3 cellular contexts compared by ENCODE assay signal in the genomic region with DNA sequence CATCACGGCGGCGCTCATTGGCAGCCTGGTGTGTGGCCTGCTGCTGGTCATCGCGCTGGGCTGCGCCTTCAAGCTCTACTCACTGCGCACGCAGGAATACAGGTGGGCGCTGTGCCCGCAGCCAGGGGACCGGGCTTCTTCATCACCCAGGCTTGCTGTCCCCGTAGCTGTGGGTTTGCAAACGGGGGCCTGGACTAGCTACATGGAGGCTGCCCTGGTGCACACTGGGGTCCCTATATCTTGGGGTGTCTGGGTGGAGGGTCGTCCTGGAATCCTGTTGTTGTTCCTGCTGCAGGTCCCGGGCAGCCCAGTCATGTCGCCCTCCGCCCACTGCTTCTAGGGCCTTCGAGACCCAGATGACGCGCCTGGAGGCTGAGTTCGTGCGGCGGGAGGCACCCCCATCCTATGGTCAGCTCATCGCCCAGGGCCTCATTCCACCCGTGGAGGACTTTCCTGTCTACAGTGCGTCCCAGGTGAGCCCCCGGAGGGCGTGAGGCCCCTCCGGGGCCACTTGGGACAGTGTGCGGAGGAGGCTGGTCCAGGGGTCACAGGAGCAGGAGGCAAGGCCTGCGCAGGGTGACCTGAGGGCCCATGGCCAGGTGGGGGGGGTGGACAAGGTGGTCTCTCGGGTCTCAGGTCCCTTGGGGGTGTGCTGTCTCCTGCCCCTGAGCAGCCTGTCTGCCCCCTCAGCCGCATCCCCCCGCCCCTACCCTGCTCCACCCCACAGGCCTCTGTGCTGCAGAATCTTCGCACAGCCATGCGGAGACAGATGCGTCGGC.
TF ChIP-seq lines count a peak whose summit lies in the region.

No MANE protein-coding gene starts in this region.

TF ChIP-seq in SK-N-SH, 30 proteins besides CTCF, POLR2A, EP300 and RAD21:
- TF ChIP-seq MEF2A (IDR thresholded peaks at IDR 0.05; ENCODE audit: borderline replicate concordance, low read depth) (no peak), SIN3A (IDR thresholded peaks at IDR 0.05; ENCODE audit: borderline replicate concordance, low read depth, low read length) (no peak)

TF ChIP-seq in SK-N-SH treated with all-trans-retinoic acid at 6 μM for 48 hours, 23 proteins besides CTCF, POLR2A, EP300 and RAD21:
- TF ChIP-seq ISL1 (CRISPR knock-in tag; IDR thresholded peaks at IDR 0.05) (no peak), TOX (CRISPR knock-in tag; IDR thresholded peaks at IDR 0.05; ENCODE audit: borderline replicate concordance) (no peak), CSDC2 (CRISPR knock-in tag; IDR thresholded peaks at IDR 0.05) (no peak), BACH2 (CRISPR knock-in tag; IDR thresholded peaks at IDR 0.05; ENCODE audit: borderline replicate concordance) (no peak), ZFP30 (CRISPR knock-in tag; IDR thresholded peaks at IDR 0.05) (no peak), GLIS3 (CRISPR knock-in tag; IDR thresholded peaks at IDR 0.05) (no peak)
TF ChIP-seq in SK-N-SH treated with all-trans-retinoic acid at 6 μM for 48 hours: peak in this region for 0.

TF ChIP-seq in IMR-90, 13 proteins besides CTCF, POLR2A, EP300 and RAD21:
- TF ChIP-seq MAZ (IDR thresholded peaks at IDR 0.05; ENCODE audit: borderline replicate concordance, low read depth, low read length) (no peak), MAFK (IDR thresholded peaks at IDR 0.05; ENCODE audit: low read depth, low read length) (no peak), BHLHE40 (IDR thresholded peaks at IDR 0.05; ENCODE audit: low read depth, low read length) (no peak), SMC3 (IDR thresholded peaks at IDR 0.05; ENCODE audit: low read depth, low read length) (no peak), FOS (IDR thresholded peaks at IDR 0.05; ENCODE audit: low read depth, low read length) (no peak), RCOR1 (IDR thresholded peaks at IDR 0.05; ENCODE audit: insufficient replicate concordance, low read length) (no peak), CHD1 (IDR thresholded peaks at IDR 0.05; ENCODE audit: low read depth, low read length) (no peak), RFX5 (IDR thresholded peaks at IDR 0.05; ENCODE audit: low read depth, low read length) (no peak), NFE2L2 (IDR thresholded peaks at IDR 0.05; ENCODE audit: low read depth, low read length) (no peak), CEBPB (IDR thresholded peaks at IDR 0.05; ENCODE audit: low read depth, low read length) (no peak), MXI1 (IDR thresholded peaks at IDR 0.05; ENCODE audit: borderline replicate concordance, low read depth, low read length) (no peak)
- TF ChIP-seq, protein P1, sequence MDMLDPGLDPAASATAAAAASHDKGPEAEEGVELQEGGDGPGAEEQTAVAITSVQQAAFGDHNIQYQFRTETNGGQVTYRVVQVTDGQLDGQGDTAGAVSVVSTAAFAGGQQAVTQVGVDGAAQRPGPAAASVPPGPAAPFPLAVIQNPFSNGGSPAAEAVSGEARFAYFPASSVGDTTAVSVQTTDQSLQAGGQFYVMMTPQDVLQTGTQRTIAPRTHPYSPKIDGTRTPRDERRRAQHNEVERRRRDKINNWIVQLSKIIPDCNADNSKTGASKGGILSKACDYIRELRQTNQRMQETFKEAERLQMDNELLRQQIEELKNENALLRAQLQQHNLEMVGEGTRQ (IDR thresholded peaks at IDR 0.05; ENCODE audit: low read depth, low read length): no peak
- TF ChIP-seq, protein P2, sequence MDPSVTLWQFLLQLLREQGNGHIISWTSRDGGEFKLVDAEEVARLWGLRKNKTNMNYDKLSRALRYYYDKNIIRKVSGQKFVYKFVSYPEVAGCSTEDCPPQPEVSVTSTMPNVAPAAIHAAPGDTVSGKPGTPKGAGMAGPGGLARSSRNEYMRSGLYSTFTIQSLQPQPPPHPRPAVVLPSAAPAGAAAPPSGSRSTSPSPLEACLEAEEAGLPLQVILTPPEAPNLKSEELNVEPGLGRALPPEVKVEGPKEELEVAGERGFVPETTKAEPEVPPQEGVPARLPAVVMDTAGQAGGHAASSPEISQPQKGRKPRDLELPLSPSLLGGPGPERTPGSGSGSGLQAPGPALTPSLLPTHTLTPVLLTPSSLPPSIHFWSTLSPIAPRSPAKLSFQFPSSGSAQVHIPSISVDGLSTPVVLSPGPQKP (IDR thresholded peaks at IDR 0.05; ENCODE audit: borderline replicate concordance, low read depth, low read length): no peak
